Comparison of ENCODE assay signal across 23 cellular contexts in the genomic region with DNA sequence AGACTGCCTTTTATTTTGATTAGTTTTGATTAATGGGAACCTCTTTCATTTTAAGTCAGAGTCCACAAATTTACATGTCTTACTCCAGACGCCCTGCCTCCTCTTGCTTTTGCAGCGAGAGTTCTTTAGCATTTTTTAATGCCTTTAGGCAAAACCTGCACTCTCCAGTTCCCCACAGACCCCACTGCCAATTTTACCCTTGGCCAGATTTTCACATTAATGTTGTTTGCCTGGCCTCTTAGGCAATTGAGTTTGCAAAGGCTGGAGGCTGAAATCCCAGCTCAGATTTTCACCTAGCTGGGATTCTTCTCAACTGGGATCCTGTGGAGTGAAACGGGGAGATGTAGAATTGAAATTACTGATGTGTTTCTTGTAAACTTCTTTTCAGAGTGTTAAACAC.
DNase-seq lines count a peak whose midpoint lies in the region; ATAC-seq, FAIRE-seq and TF ChIP-seq lines count a peak whose summit lies in the region.
"Had no signal": no experiment of that assay in that cellular context is flagged by ENCODE, and none has a peak within 500 bp of the region (broad histone marks: within the 10 kb centered on the region; RNA-seq: fewer than 3 reads in every experiment).

No MANE protein-coding gene starts in this region.

- H3F3A ChIP-seq in smooth muscle cell (ENCODE audit: low read depth): peaks cover 4% of the 10 kb centered on the region

- H3K4me3 ChIP-seq in SK-N-MC (peak overlapping the region; percentile 46), smooth muscle cell (no peak overlapping the region)
- H3K4me3 ChIP-seq: HAP-1 had no signal

- H3K27me3 ChIP-seq in smooth muscle cell (ENCODE audit: low read depth): no peaks in the 10 kb centered on the region

- no peaks in the 10 kb centered on the region for H3K79me2 ChIP-seq in smooth muscle cell (ENCODE audit: low read depth)

- no peak for FAIRE-seq in GM12892 (lab: Jason Lieb, UNC)

- DNase-seq in M059J (ENCODE audit: low read depth) (peak; percentile 18), NCI-H446 (lab: John Stamatoyannopoulos, UW) (peak; percentile 32 to 40), SK-N-MC (ENCODE audit: low read depth, low spot score) (no peak), smooth muscle cell (lab: John Stamatoyannopoulos, UW; ENCODE audit: unreplicated experiment) (no peak), NCI-H128 (lab: John Stamatoyannopoulos, UW; ENCODE audit: unreplicated experiment) (no peak), GM12892 (ENCODE audit: insufficient read length) (no peak)
- DNase-seq: CD8-positive, alpha-beta memory T cell; DMS 273 treated with DMSO at 0.1 percent for 48 hours; DND-41; GOT3; HFFc6; IMR-90; KG1; MM.1S; NCI-H1436; NCI-H187; NCI-H2171 treated with DMSO at 0.1 percent for 48 hours; NCI-H345; NCI-H524 treated with DMSO at 0.1 percent for 48 hours; NCI-H82; T-cell had no signal

- H3K9ac ChIP-seq in SK-N-MC (ENCODE audit: insufficient read length): no peak overlapping the region
- no peak overlapping the region for H3K9ac ChIP-seq in smooth muscle cell (ENCODE audit: low read depth)

- no peak for TF ChIP-seq POLR2A in GM12892 (IDR thresholded peaks at IDR 0.05; ENCODE audit: low read depth, low read length)

- H3K9me3 ChIP-seq in SK-N-MC (ENCODE audit: low read depth, low read length) (no peaks in the 10 kb centered on the region), smooth muscle cell (replicated peaks; ENCODE audit: low read depth) (no peaks in the 10 kb centered on the region)
- H3K9me3 ChIP-seq: HAP-1 had no signal

- 61% methylated on average over 3 of the region's 3 CpGs for WGBS in smooth muscle cell (ENCODE audit: low lambda C conversion rate)

- H2AFZ ChIP-seq in smooth muscle cell (ENCODE audit: low read depth): peak overlapping the region; percentile 36

- H3K27ac ChIP-seq in SK-N-MC (peak overlapping the region; percentile 29; the same call in 1 of the 2 replicates), smooth muscle cell (ENCODE audit: low read depth) (peak overlapping the region; percentile 93)

- no peak for TF ChIP-seq CTCF in smooth muscle cell (IDR thresholded peaks at IDR 0.05; ENCODE audit: borderline replicate concordance, insufficient read depth, poor library complexity, severe bottlenecking)

- H3K36me3 ChIP-seq in SK-N-MC (ENCODE audit: insufficient read depth, low read length) (no peaks in the 10 kb centered on the region), smooth muscle cell (ENCODE audit: low read depth) (no peaks in the 10 kb centered on the region)
- H3K36me3 ChIP-seq: HAP-1 had no signal

- peaks cover 14% of the 10 kb centered on the region for H3K4me1 ChIP-seq in smooth muscle cell (ENCODE audit: low read depth)
- H3K4me1 ChIP-seq: HAP-1 had no signal

- ATAC-seq in GM21526 (IDR thresholded peaks at IDR 0.05; ENCODE audit: low FRiP score, unreplicated experiment): no peak
- ATAC-seq: T-cell had no signal

- no peak overlapping the region for H3K4me2 ChIP-seq in smooth muscle cell

- no peaks in the 10 kb centered on the region for H4K20me1 ChIP-seq in smooth muscle cell (ENCODE audit: low read depth)

Comparison
In these comparisons a context has a peak if more than half of its experiments do, and no peak if none do; other contexts are left out.
1. DNase-seq: peak in M059J (single experiment) and NCI-H446 (2 of 2); none in SK-N-MC (single experiment), smooth muscle cell (single experiment), NCI-H128 (single experiment) and GM12892 (single experiment).